ENCODE assay signal across 1 cellular context in genomic region chr2:102064679-102065674, GRCh38.
TF ChIP-seq lines count a peak whose summit lies in the region.

No MANE protein-coding gene starts in this region.

TF ChIP-seq in HepG2, 621 proteins besides CTCF, POLR2A, EP300 and RAD21 (continued from another document and continues in another):
- TF ChIP-seq, protein P1, sequence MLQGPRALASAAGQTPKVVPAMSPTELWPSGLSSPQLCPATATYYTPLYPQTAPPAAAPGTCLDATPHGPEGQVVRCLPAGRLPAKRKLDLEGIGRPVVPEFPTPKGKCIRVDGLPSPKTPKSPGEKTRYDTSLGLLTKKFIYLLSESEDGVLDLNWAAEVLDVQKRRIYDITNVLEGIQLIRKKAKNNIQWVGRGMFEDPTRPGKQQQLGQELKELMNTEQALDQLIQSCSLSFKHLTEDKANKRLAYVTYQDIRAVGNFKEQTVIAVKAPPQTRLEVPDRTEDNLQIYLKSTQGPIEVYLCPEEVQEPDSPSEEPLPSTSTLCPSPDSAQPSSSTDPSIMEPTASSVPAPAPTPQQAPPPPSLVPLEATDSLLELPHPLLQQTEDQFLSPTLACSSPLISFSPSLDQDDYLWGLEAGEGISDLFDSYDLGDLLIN (CRISPR knock-in tag; IDR thresholded peaks at IDR 0.05; ENCODE audit: borderline replicate concordance): no peak
- TF ChIP-seq ZSCAN9 (CRISPR knock-in tag; IDR thresholded peaks at IDR 0.05; ENCODE audit: borderline replicate concordance) (peak; percentile 58; the same call in 1 of the 2 replicates), SALL1 (CRISPR knock-in tag; IDR thresholded peaks at IDR 0.05) (no peak), E2F1 (CRISPR knock-in tag; IDR thresholded peaks at IDR 0.05) (no peak), POLR2G (IDR thresholded peaks at IDR 0.05; ENCODE audit: low read depth, low read length) (0 out of 2 replicates have a peak, but pooled peaks have one; percentile 30), ZNF468 (CRISPR knock-in tag; IDR thresholded peaks at IDR 0.05) (0 out of 2 replicates have a peak, but pooled peaks have one; percentile 74), ZNF180 (CRISPR knock-in tag; IDR thresholded peaks at IDR 0.05; ENCODE audit: borderline replicate concordance, low read depth) (no peak), ZNF775 (CRISPR knock-in tag; IDR thresholded peaks at IDR 0.05; ENCODE audit: borderline replicate concordance) (no peak), ZNF256 (CRISPR knock-in tag; conservative IDR thresholded peaks at IDR 0.05) (no peak), HDAC6 (IDR thresholded peaks at IDR 0.05; ENCODE audit: low read depth, low read length) (no peak), ZNF383 (CRISPR knock-in tag; IDR thresholded peaks at IDR 0.05; ENCODE audit: borderline replicate concordance) (no peak), ZNF24 (IDR thresholded peaks at IDR 0.05) (no peak), ZNF232 (CRISPR knock-in tag; IDR thresholded peaks at IDR 0.05; ENCODE audit: borderline replicate concordance) (0 out of 2 replicates have a peak, but pooled peaks have one; percentile 13), HOXD1 (CRISPR knock-in tag; IDR thresholded peaks at IDR 0.05) (0 out of 2 replicates have a peak, but pooled peaks have one; percentile 19), ARID2 (CRISPR knock-in tag; IDR thresholded peaks at IDR 0.05; ENCODE audit: borderline replicate concordance) (peak; percentile 76; the same call in 1 of the 2 replicates), SRY (CRISPR knock-in tag; IDR thresholded peaks at IDR 0.05) (no peak), YY1 (IDR thresholded peaks at IDR 0.05; ENCODE audit: insufficient read depth, insufficient replicate concordance, low read depth, low read length) (no peak), ZNF83 (CRISPR knock-in tag; IDR thresholded peaks at IDR 0.05; ENCODE audit: borderline replicate concordance) (no peak), ZBTB46 (CRISPR knock-in tag; IDR thresholded peaks at IDR 0.05; ENCODE audit: borderline replicate concordance) (no peak), YEATS2 (CRISPR knock-in tag; IDR thresholded peaks at IDR 0.05; ENCODE audit: borderline replicate concordance) (no peak), FOXC1 (CRISPR knock-in tag; IDR thresholded peaks at IDR 0.05; ENCODE audit: borderline replicate concordance) (no peak), ZNF746 (CRISPR knock-in tag; IDR thresholded peaks at IDR 0.05) (no peak), POLR2AphosphoS2 (IDR thresholded peaks at IDR 0.05; ENCODE audit: low read depth, low read length) (no peak), ZNF142 (CRISPR knock-in tag; IDR thresholded peaks at IDR 0.05) (peak; percentile 24; the same call in 1 of the 2 replicates), THAP11 (CRISPR knock-in tag; IDR thresholded peaks at IDR 0.05) (peak; percentile 50), ZBTB33 (CRISPR knock-in tag; IDR thresholded peaks at IDR 0.05) (no peak), NPAS2 (CRISPR knock-in tag; IDR thresholded peaks at IDR 0.05; ENCODE audit: borderline replicate concordance) (no peak), ZFP36L2 (CRISPR knock-in tag; IDR thresholded peaks at IDR 0.05) (no peak), HNRNPUL1 (IDR thresholded peaks at IDR 0.05; ENCODE audit: low read depth, low read length) (no peak), EZH2 (conservative IDR thresholded peaks at IDR 0.05; ENCODE audit: low read depth, low read length) (no peak), MEIS2 (CRISPR knock-in tag; IDR thresholded peaks at IDR 0.05) (0 out of 2 replicates have a peak, but pooled peaks have one; percentile 60), TEAD2 (CRISPR knock-in tag; IDR thresholded peaks at IDR 0.05) (no peak), ZNF878 (CRISPR knock-in tag; IDR thresholded peaks at IDR 0.05) (0 out of 2 replicates have a peak, but pooled peaks have one; percentile 22), HMGXB4 (CRISPR knock-in tag; IDR thresholded peaks at IDR 0.05; ENCODE audit: borderline replicate concordance in 1 of 2, low read depth in 1 of 2) (no peak; a peak in 1 of 4 replicates), PHF20 (CRISPR knock-in tag; IDR thresholded peaks at IDR 0.05) (no peak), TBX3 (IDR thresholded peaks at IDR 0.05; ENCODE audit: borderline replicate concordance) (no peak), DNMT3B (CRISPR knock-in tag; conservative IDR thresholded peaks at IDR 0.05) (no peak)
- TF ChIP-seq, protein P2, sequence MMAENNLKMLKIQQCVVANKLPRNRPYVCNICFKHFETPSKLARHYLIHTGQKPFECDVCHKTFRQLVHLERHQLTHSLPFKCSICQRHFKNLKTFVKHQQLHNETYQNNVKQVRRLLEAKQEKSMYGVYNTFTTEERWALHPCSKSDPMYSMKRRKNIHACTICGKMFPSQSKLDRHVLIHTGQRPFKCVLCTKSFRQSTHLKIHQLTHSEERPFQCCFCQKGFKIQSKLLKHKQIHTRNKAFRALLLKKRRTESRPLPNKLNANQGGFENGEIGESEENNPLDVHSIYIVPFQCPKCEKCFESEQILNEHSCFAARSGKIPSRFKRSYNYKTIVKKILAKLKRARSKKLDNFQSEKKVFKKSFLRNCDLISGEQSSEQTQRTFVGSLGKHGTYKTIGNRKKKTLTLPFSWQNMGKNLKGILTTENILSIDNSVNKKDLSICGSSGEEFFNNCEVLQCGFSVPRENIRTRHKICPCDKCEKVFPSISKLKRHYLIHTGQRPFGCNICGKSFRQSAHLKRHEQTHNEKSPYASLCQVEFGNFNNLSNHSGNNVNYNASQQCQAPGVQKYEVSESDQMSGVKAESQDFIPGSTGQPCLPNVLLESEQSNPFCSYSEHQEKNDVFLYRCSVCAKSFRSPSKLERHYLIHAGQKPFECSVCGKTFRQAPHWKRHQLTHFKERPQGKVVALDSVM (CRISPR knock-in tag; IDR thresholded peaks at IDR 0.05): no peak; the same call in 1 of the 2 replicates
- TF ChIP-seq, protein P3, sequence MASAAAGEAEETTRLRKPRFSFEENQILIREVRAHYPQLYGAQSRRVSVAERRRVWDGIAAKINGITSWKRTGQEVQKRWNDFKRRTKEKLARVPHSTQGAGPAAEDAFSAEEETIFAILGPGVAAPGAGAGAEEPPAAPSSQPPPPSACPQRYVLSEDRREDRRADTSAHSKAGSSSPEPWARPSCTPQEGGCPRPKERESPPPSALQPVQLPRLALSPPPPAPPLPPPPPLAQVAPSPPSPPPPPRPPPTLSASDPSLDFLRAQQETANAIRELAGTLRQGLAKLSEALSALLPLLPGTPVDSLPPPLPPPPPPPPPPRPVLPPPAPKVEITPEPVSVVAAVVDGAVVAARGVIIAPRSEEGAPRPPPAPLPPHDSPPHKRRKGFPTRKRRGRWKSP (CRISPR knock-in tag; IDR thresholded peaks at IDR 0.05): peak; percentile 82; the same call in 1 of the 2 replicates
- TF ChIP-seq, protein P4, sequence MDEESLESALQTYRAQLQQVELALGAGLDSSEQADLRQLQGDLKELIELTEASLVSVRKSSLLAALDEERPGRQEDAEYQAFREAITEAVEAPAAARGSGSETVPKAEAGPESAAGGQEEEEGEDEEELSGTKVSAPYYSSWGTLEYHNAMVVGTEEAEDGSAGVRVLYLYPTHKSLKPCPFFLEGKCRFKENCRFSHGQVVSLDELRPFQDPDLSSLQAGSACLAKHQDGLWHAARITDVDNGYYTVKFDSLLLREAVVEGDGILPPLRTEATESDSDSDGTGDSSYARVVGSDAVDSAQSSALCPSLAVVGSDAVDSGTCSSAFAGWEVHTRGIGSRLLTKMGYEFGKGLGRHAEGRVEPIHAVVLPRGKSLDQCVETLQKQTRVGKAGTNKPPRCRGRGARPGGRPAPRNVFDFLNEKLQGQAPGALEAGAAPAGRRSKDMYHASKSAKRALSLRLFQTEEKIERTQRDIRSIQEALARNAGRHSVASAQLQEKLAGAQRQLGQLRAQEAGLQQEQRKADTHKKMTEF (CRISPR knock-in tag; IDR thresholded peaks at IDR 0.05): peak; percentile 60; the same call in 1 of the 2 replicates
- TF ChIP-seq, protein P5, sequence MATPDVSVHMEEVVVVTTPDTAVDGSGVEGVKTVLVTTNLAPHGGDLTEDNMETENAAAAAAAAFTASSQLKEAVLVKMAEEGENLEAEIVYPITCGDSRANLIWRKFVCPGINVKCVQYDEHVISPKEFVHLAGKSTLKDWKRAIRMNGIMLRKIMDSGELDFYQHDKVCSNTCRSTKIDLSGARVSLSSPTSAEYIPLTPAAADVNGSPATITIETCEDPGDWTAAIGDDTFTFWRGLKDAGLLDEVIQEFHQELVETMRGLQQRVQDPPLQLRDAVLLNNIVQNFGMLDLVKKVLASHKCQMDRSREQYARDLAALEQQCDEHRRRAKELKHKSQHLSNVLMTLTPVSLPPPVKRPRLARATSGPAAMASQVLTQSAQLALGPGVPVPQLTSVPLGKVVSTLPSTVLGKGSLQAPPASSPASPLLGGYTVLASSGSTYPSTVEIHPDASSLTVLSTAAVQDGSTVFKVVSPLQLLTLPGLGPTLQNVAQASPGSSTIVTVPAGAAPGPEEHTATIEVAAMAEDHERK (CRISPR knock-in tag; IDR thresholded peaks at IDR 0.05; ENCODE audit: low read depth): no peak
